Comparison of ENCODE assay signal across 11 cellular contexts in genomic region chr14:50039120-50039517, GRCh38.
DNase-seq lines count a peak whose midpoint lies in the region; ATAC-seq, FAIRE-seq and TF ChIP-seq lines count a peak whose summit lies in the region.
"Had no signal": no experiment of that assay in that cellular context is flagged by ENCODE, and none has a peak within 500 bp of the region (broad histone marks: within the 10 kb centered on the region; RNA-seq: fewer than 3 reads in every experiment).

No MANE protein-coding gene starts in this region.

- TF ChIP-seq CTCF in upper lobe of right lung (IDR thresholded peaks at IDR 0.05): no peak
- TF ChIP-seq CTCF in kidney (IDR thresholded peaks at IDR 0.05; ENCODE audit: borderline replicate concordance, extremely low read depth, insufficient read depth): no peak

- H3K27me3 ChIP-seq in upper lobe of right lung: no peaks in the 10 kb centered on the region
- H3K27me3 ChIP-seq: MG63, tibial nerve had no signal

- H3K4me1 Mint-ChIP-seq in activated naive CD4-positive, alpha-beta T cell treated with anti-CD3 and anti-CD28 coated beads, Interleukin-2, amount 10 ng/mL, durations not matched to agents 7 days and 5 days: peaks cover 73% of the 10 kb centered on the region
- H3K4me1 Mint-ChIP-seq in memory B cell: peaks cover 31% of the 10 kb centered on the region

- no peak for ATAC-seq in activated naive CD4-positive, alpha-beta T cell treated with anti-CD3 and anti-CD28 coated beads, Interleukin-2, amount 50 U/mL, for 72 hours
- ATAC-seq in memory B cell (ENCODE audit: low read depth): no peak
- ATAC-seq in upper lobe of right lung: no peak
- no peak for ATAC-seq in HG02973 (IDR thresholded peaks at IDR 0.05; ENCODE audit: unreplicated experiment)
- ATAC-seq in GM18517 (IDR thresholded peaks at IDR 0.05; ENCODE audit: unreplicated experiment): no peak

- no peaks in the 10 kb centered on the region for H3K27me3 Mint-ChIP-seq in activated naive CD4-positive, alpha-beta T cell treated with anti-CD3 and anti-CD28 coated beads, Interleukin-2, amount 10 ng/mL, durations not matched to agents 7 days and 5 days
- no peaks in the 10 kb centered on the region for H3K27me3 Mint-ChIP-seq in memory B cell

- DNase-seq in activated naive CD4-positive, alpha-beta T cell treated with anti-CD3 and anti-CD28 coated beads, Interleukin-2, amount 10 ng/mL, durations not matched to agents 7 days and 5 days: no peak
- no peak for DNase-seq in activated naive CD4-positive, alpha-beta T cell treated with anti-CD3 and anti-CD28 coated beads, Interleukin-2, amount 50 U/mL, for 16 hours
- DNase-seq in activated naive CD4-positive, alpha-beta T cell treated with anti-CD3 and anti-CD28 coated beads, Interleukin-2, amount 50 U/mL, for 72 hours (ENCODE audit: low spot score in 2 of 2): no peak
- DNase-seq in memory B cell (ENCODE audit: low spot score in 2 of 2) (no peak), upper lobe of right lung (no peak), kidney (no peak)

- no peak overlapping the region for H3K4me3 ChIP-seq in upper lobe of right lung
- H3K4me3 ChIP-seq in kidney (ENCODE audit: low read length in 2 of 2): no peak overlapping the region
- H3K4me3 ChIP-seq: MG63, prostate gland, tibial nerve had no signal

- H3K9me3 ChIP-seq in upper lobe of right lung (no peaks in the 10 kb centered on the region), kidney (ENCODE audit: control insufficient read depth in 1 of 2, low read length in 2 of 2) (no peaks in the 10 kb centered on the region)
- H3K9me3 ChIP-seq: MG63, prostate gland, tibial nerve had no signal

- peaks cover 20% of the 10 kb centered on the region for H3K4me1 ChIP-seq in upper lobe of right lung
- H3K4me1 ChIP-seq in kidney (ENCODE audit: control insufficient read depth in 1 of 2, insufficient read depth in 1 of 2, low read depth in 1 of 2, low read length in 2 of 2): peaks cover 8% of the 10 kb centered on the region in 2 donors
- H3K4me1 ChIP-seq: prostate gland had no signal

- H3K36me3 ChIP-seq in upper lobe of right lung (no peaks in the 10 kb centered on the region), kidney (ENCODE audit: control insufficient read depth in 1 of 2, insufficient read depth in 2 of 2, low read length in 2 of 2) (no peaks in the 10 kb centered on the region)
- H3K36me3 ChIP-seq: MG63, prostate gland, tibial nerve had no signal

- intact Hi-C loops in upper lobe of right lung (cut with DNase I) (no loop called here), kidney (cut with DNase I) (no loop called here)

- no peak for FAIRE-seq in kidney (lab: Jason Lieb, UNC)

- peak overlapping the region; percentile 97 for H3K27ac Mint-ChIP-seq in activated naive CD4-positive, alpha-beta T cell treated with anti-CD3 and anti-CD28 coated beads, Interleukin-2, amount 10 ng/mL, durations not matched to agents 7 days and 5 days
- H3K27ac Mint-ChIP-seq in activated naive CD4-positive, alpha-beta T cell treated with anti-CD3 and anti-CD28 coated beads, Interleukin-2, amount 50 U/mL, for 72 hours: peak overlapping the region; percentile 94 to 97
- H3K27ac Mint-ChIP-seq in memory B cell: peak overlapping the region; percentile 74

- peak overlapping the region; percentile 25 for H3K4me3 Mint-ChIP-seq in activated naive CD4-positive, alpha-beta T cell treated with anti-CD3 and anti-CD28 coated beads, Interleukin-2, amount 10 ng/mL, durations not matched to agents 7 days and 5 days
- H3K4me3 Mint-ChIP-seq in memory B cell: peak overlapping the region; percentile 18

- CTCF ChIA-PET in activated naive CD4-positive, alpha-beta T cell treated with anti-CD3 and anti-CD28 coated beads, Interleukin-2, amount 10 ng/mL, durations not matched to agents 7 days and 5 days (lab: Charles Lee): interaction anchor here (0.8 to 3.0 kb wide), 22 partner anchors 17 to 189 kb away, joined by 3 to 30 read pairs (median 5); partner anchors contain the start of gene NEMF

- peak overlapping the region; percentile 58 for H3K27ac ChIP-seq in upper lobe of right lung
- H3K27ac ChIP-seq in kidney (ENCODE audit: low read depth in 2 of 2, low read length in 2 of 2): no peak overlapping the region
- H3K27ac ChIP-seq: prostate gland had no signal

- H3K36me3 Mint-ChIP-seq in activated naive CD4-positive, alpha-beta T cell treated with anti-CD3 and anti-CD28 coated beads, Interleukin-2, amount 10 ng/mL, durations not matched to agents 7 days and 5 days: peaks cover 45% of the 10 kb centered on the region
- H3K36me3 Mint-ChIP-seq in activated naive CD4-positive, alpha-beta T cell treated with anti-CD3 and anti-CD28 coated beads, Interleukin-2, amount 50 U/mL, for 72 hours: peaks cover 29 to 40% of the 10 kb centered on the region in 2 donors
- peaks cover 16% of the 10 kb centered on the region for H3K36me3 Mint-ChIP-seq in memory B cell

- no peak overlapping the region for H3K9ac ChIP-seq in kidney (ENCODE audit: low read length in 2 of 2)

- no peaks in the 10 kb centered on the region for H3K9me3 Mint-ChIP-seq in activated naive CD4-positive, alpha-beta T cell treated with anti-CD3 and anti-CD28 coated beads, Interleukin-2, amount 10 ng/mL, durations not matched to agents 7 days and 5 days
- H3K9me3 Mint-ChIP-seq in activated naive CD4-positive, alpha-beta T cell treated with anti-CD3 and anti-CD28 coated beads, Interleukin-2, amount 50 U/mL, for 72 hours: no peaks in the 10 kb centered on the region
- no peaks in the 10 kb centered on the region for H3K9me3 Mint-ChIP-seq in memory B cell
